In genomic region chr4:6732441-6733357, GRCh38 we compare ENCODE assay signal across 9 cellular contexts. TPM values are rescaled to one million over a fixed set of nuclear protein-coding genes. Genes with fewer than 3 reads are reported as not detected.
A peak's percentile ranks its signal among the peaks of the same experiment; 100 is the strongest.
DNase-seq lines count a peak whose midpoint lies in the region; ATAC-seq and TF ChIP-seq lines count a peak whose summit lies in the region.
"Had no signal": no experiment of that assay in that cellular context is flagged by ENCODE, and none has a peak within 500 bp of the region (broad histone marks: within the 10 kb centered on the region; RNA-seq: fewer than 3 reads in every experiment).

No MANE protein-coding gene starts in this region.

- H4K20me1 ChIP-seq in GM23248 (ENCODE audit: insufficient read depth) = no peaks in the 10 kb centered on the region

- H3K36me3 ChIP-seq in GM23248 (ENCODE audit: low read depth) (no peaks in the 10 kb centered on the region), skeletal muscle tissue (ENCODE audit: control insufficient read depth in 3 of 3, insufficient read depth in 3 of 3, low read length in 3 of 3) (no peaks in the 10 kb centered on the region)

- DNase-seq in GM23248 = peak; percentile 97
- peak; percentile 40 for DNase-seq in amniotic stem cell (lab: John Stamatoyannopoulos, UW)
- DNase-seq in hepatic stellate cell (ENCODE audit: low spot score) = peak; percentile 83
- no peak for DNase-seq in NCI-H2196 treated with DMSO at 0.1 percent for 48 hours (lab: John Stamatoyannopoulos, UW; ENCODE audit: unreplicated experiment)
- DNase-seq in HEK293T (ENCODE audit: extremely low spot score) = no peak
- DNase-seq in NCI-H446 treated with DMSO at 0.1 percent for 48 hours (lab: John Stamatoyannopoulos, UW) = no peak
- DNase-seq: naive B cell had no signal

- H3K9me2 ChIP-seq in GM23248 (ENCODE audit: insufficient read depth) = no peaks in the 10 kb centered on the region

- no peak for ATAC-seq in GM19324 (IDR thresholded peaks at IDR 0.05; ENCODE audit: low FRiP score, unreplicated experiment)

- H3K4me1 ChIP-seq in GM23248 (ENCODE audit: insufficient read depth) (peaks cover 15% of the 10 kb centered on the region), skeletal muscle tissue (ENCODE audit: control insufficient read depth in 3 of 3, insufficient read depth in 3 of 3, low read length in 3 of 3) (peaks cover 11 to 13% (median 12%) of the 10 kb centered on the region in 3 donors)

- no peaks in the 10 kb centered on the region for H3K79me2 ChIP-seq in GM23248 (ENCODE audit: insufficient read depth)

- H3F3A ChIP-seq in GM23248 (ENCODE audit: insufficient read depth) = no peaks in the 10 kb centered on the region

- peak overlapping the region; percentile 45 for H3K4me2 ChIP-seq in GM23248 (ENCODE audit: unreplicated experiment)

- 42 to 46% methylated on average over 18 to 21 of the region's 21 CpGs for WGBS in GM23248 (ENCODE audit: low coverage in 1 of 2, low lambda C conversion rate in 2 of 2, missing lambda C conversion rate in 2 of 2), 2 experiments

- H3K27me3 ChIP-seq in GM23248 (replicated peaks; ENCODE audit: insufficient read depth) (no peaks in the 10 kb centered on the region), skeletal muscle tissue (ENCODE audit: control insufficient read depth in 3 of 3, insufficient read depth in 3 of 3, low read length in 3 of 3) (peaks cover 0 to 3% (median 0%) of the 10 kb centered on the region in 3 donors)

- peak overlapping the region; percentile 53 for H2AFZ ChIP-seq in GM23248

- in situ Hi-C loops in GM23248 (cut with MboI) = no loop called here

- H3K9ac ChIP-seq in GM23248 (peak overlapping the region; percentile 59), skeletal muscle tissue (ENCODE audit: low read depth in 1 of 3, low read length in 3 of 3) (peak overlapping the region in 1 of 3 donors; percentile 54)

- POLR2A ChIA-PET in HEK293T (lab: Yijun Ruan, JAX) = no interaction called here

- CTCF ChIA-PET in HEK293T (lab: Yijun Ruan, JAX) = no interaction called here

- H3K4me3 ChIP-seq in GM23248 (no peak overlapping the region), skeletal muscle tissue (ENCODE audit: low read length in 3 of 3) (peak overlapping the region in 1 of 3 donors; percentile 29)

- H3K27ac ChIP-seq in GM23248 (peak overlapping the region; percentile 62), skeletal muscle tissue (ENCODE audit: low read depth, low read length) (peak overlapping the region; percentile 72)

- H3K9me3 ChIP-seq in GM23248 (ENCODE audit: low read depth) (no peaks in the 10 kb centered on the region), skeletal muscle tissue (ENCODE audit: control insufficient read depth in 3 of 3, low read length in 3 of 3) (no peaks in the 10 kb centered on the region)

TF ChIP-seq in HEK293T, 16 proteins besides CTCF, POLR2A, EP300 and RAD21:
- no peak for TF ChIP-seq SP1 (IDR thresholded peaks at IDR 0.05)
- no peak for TF ChIP-seq ZNF384 (IDR thresholded peaks at IDR 0.05)
- no peak for TF ChIP-seq NFRKB (IDR thresholded peaks at IDR 0.05)
- no peak for TF ChIP-seq L3MBTL2 (conservative IDR thresholded peaks at IDR 0.05)
- no peak for TF ChIP-seq FOXK2 (IDR thresholded peaks at IDR 0.05)
- TF ChIP-seq ARNT (IDR thresholded peaks at IDR 0.05) = no peak
- no peak for TF ChIP-seq PKNOX1 (IDR thresholded peaks at IDR 0.05)
- no peak for TF ChIP-seq LEF1 (IDR thresholded peaks at IDR 0.05; ENCODE audit: borderline replicate concordance)
- TF ChIP-seq HDGF (IDR thresholded peaks at IDR 0.05; ENCODE audit: borderline replicate concordance) = no peak
- TF ChIP-seq BHLHE40 (IDR thresholded peaks at IDR 0.05; ENCODE audit: borderline replicate concordance) = no peak

RNA-seq across cellular contexts. Expression of gene BLOC1S4, which starts 16.7 kb away (rescaled TPM):
- 22.9 and 27.3 TPM in 2 replicates for total RNA-seq in GM23248 (2014; rRNA removed; shearing (Covaris generic))
- polyA plus RNA-seq in GM23248 (2016; fragmentation: Nextera tagmentation; extraction: Ambion mirVana) = 22.7 and 23.3 TPM in 2 replicates
- 6.3 TPM for total RNA-seq in skeletal muscle tissue

RNA-seq across cellular contexts. Expression of gene MRFAP1L1, which starts 23.0 kb away (rescaled TPM):
- 44.1 and 62.6 TPM in 2 replicates for total RNA-seq in GM23248 (2014; rRNA removed; shearing (Covaris generic))
- 43.9 and 46.1 TPM in 2 replicates for polyA plus RNA-seq in GM23248 (2016; fragmentation: Nextera tagmentation; extraction: Ambion mirVana)
- total RNA-seq in skeletal muscle tissue = 32.9 TPM

RNA-seq across cellular contexts. Expression of gene S100P, which starts 39.0 kb away (rescaled TPM):
- 0.38 TPM in 1 of 2 replicates, not detected in the other for total RNA-seq in GM23248 (2014; rRNA removed; shearing (Covaris generic))
- polyA plus RNA-seq in GM23248 (2016; fragmentation: Nextera tagmentation; extraction: Ambion mirVana) = 0.80 TPM in 1 of 2 replicates, not detected in the other
- 0.52 TPM for total RNA-seq in skeletal muscle tissue

RNA-seq across cellular contexts. Expression of gene KIAA0232, which starts 49.8 kb away (rescaled TPM):
- 20.6 and 32.6 TPM in 2 replicates for total RNA-seq in GM23248 (2014; rRNA removed; shearing (Covaris generic))
- polyA plus RNA-seq in GM23248 (2016; fragmentation: Nextera tagmentation; extraction: Ambion mirVana) = 20.7 and 21.7 TPM in 2 replicates
- total RNA-seq in skeletal muscle tissue = 12.5 TPM

Comparison
In these comparisons a context has a peak if more than half of its experiments do, and no peak if none do; other contexts are left out.
1. DNase-seq: peak in GM23248 (single experiment), amniotic stem cell (single experiment) and hepatic stellate cell (single experiment); none in NCI-H2196 treated with DMSO at 0.1 percent for 48 hours (single experiment), HEK293T (single experiment) and NCI-H446 treated with DMSO at 0.1 percent for 48 hours (single experiment).